Comparison of ENCODE assay signal across 1 cellular context in the genomic region with DNA sequence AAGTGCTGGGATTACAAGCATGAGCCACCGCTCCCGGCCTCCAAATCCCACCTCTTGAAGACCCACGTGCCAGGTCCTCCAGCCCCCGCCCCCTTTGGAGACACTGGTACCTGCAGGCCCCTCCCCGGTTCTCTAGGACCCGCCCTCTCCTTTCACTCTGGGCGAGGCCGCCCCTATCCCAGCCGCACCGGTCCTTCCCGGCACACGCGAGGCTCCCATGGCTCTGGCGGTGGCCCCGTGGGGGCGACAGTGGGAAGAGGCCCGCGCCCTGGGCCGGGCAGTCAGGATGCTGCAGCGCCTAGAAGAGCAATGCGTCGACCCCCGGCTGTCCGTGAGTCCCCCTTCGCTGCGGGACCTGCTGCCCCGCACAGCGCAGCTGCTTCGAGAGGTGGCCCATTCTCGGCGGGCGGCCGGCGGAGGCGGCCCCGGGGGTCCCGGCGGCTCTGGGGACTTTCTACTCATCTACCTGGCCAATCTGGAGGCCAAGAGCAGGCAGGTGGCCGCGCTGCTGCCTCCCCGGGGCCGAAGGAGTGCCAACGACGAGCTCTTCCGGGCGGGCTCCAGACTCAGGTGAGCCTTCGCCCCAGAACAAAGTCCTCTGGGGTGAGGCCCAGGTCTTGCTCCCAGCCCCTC.
TF ChIP-seq lines count a peak whose summit lies in the region.

Gene CBLC, plus strand, starts transcription at position 176 of the 633 bp plus-strand sequence. Its CDS starts 42 bp downstream, at position 218.

TF ChIP-seq in WTC11, 78 proteins besides CTCF, POLR2A, EP300 and RAD21 (continued from another document and continues in another):
- TF ChIP-seq MAX (CRISPR knock-in tag; IDR thresholded peaks at IDR 0.05): peak; percentile 86
- no peak for TF ChIP-seq ZNF317 (CRISPR knock-in tag; IDR thresholded peaks at IDR 0.05; ENCODE audit: borderline replicate concordance, low read depth)
- TF ChIP-seq, protein P1, sequence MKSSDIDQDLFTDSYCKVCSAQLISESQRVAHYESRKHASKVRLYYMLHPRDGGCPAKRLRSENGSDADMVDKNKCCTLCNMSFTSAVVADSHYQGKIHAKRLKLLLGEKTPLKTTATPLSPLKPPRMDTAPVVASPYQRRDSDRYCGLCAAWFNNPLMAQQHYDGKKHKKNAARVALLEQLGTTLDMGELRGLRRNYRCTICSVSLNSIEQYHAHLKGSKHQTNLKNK (CRISPR knock-in tag; IDR thresholded peaks at IDR 0.05): no peak
- TF ChIP-seq NR2C2 (CRISPR knock-in tag; IDR thresholded peaks at IDR 0.05): no peak
- TF ChIP-seq FOXP4 (CRISPR knock-in tag; IDR thresholded peaks at IDR 0.05): peak; percentile 68; the same call in 1 of the 2 replicates
- TF ChIP-seq TEAD4 (CRISPR knock-in tag; IDR thresholded peaks at IDR 0.05): no peak
- no peak for TF ChIP-seq ATF2 (CRISPR knock-in tag; IDR thresholded peaks at IDR 0.05; ENCODE audit: borderline replicate concordance, low read depth)
- TF ChIP-seq ZNF263 (CRISPR knock-in tag; IDR thresholded peaks at IDR 0.05; ENCODE audit: low read depth): no peak
- no peak for TF ChIP-seq MXD4 (CRISPR knock-in tag; IDR thresholded peaks at IDR 0.05; ENCODE audit: borderline replicate concordance)
- TF ChIP-seq ZNF232 (CRISPR knock-in tag; IDR thresholded peaks at IDR 0.05): no peak
- peak; percentile 55 for TF ChIP-seq SP1 (CRISPR knock-in tag; conservative IDR thresholded peaks at IDR 0.05)
- TF ChIP-seq ERG (CRISPR knock-in tag; IDR thresholded peaks at IDR 0.05): no peak
- TF ChIP-seq CREB1 (CRISPR knock-in tag; IDR thresholded peaks at IDR 0.05): no peak
- no peak for TF ChIP-seq ZNF396 (CRISPR knock-in tag; IDR thresholded peaks at IDR 0.05; ENCODE audit: borderline replicate concordance)
- TF ChIP-seq E2F1 (CRISPR knock-in tag; IDR thresholded peaks at IDR 0.05): no peak
- TF ChIP-seq ARID4B (CRISPR knock-in tag; IDR thresholded peaks at IDR 0.05; ENCODE audit: borderline replicate concordance): peak; percentile 84; the same call in 1 of the 2 replicates
- peak; percentile 52; the same call in 1 of the 2 replicates for TF ChIP-seq RELA (CRISPR knock-in tag; IDR thresholded peaks at IDR 0.05; ENCODE audit: borderline replicate concordance)
- TF ChIP-seq ETV6 (CRISPR knock-in tag; IDR thresholded peaks at IDR 0.05): peak; percentile 63; the same call in 1 of the 2 replicates
- TF ChIP-seq, protein P2, sequence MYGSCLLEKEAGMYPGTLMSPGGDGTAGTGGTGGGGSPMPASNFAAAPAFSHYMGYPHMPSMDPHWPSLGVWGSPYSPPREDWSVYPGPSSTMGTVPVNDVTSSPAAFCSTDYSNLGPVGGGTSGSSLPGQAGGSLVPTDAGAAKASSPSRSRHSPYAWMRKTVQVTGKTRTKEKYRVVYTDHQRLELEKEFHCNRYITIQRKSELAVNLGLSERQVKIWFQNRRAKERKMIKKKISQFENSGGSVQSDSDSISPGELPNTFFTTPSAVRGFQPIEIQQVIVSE (CRISPR knock-in tag; IDR thresholded peaks at IDR 0.05; ENCODE audit: borderline replicate concordance): no peak
- no peak for TF ChIP-seq NFATC4 (CRISPR knock-in tag; IDR thresholded peaks at IDR 0.05)
- TF ChIP-seq FOXJ3 (CRISPR knock-in tag; IDR thresholded peaks at IDR 0.05; ENCODE audit: borderline replicate concordance): no peak
- TF ChIP-seq, protein P3, sequence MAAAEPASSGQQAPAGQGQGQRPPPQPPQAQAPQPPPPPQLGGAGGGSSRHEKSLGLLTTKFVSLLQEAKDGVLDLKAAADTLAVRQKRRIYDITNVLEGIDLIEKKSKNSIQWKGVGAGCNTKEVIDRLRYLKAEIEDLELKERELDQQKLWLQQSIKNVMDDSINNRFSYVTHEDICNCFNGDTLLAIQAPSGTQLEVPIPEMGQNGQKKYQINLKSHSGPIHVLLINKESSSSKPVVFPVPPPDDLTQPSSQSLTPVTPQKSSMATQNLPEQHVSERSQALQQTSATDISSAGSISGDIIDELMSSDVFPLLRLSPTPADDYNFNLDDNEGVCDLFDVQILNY (CRISPR knock-in tag; IDR thresholded peaks at IDR 0.05): no peak
- no peak for TF ChIP-seq ELF4 (CRISPR knock-in tag; IDR thresholded peaks at IDR 0.05; ENCODE audit: low read depth)
- 0 out of 2 replicates have a peak, but pooled peaks have one; percentile 46 for TF ChIP-seq IRF1 (CRISPR knock-in tag; IDR thresholded peaks at IDR 0.05)
- TF ChIP-seq, protein P4, sequence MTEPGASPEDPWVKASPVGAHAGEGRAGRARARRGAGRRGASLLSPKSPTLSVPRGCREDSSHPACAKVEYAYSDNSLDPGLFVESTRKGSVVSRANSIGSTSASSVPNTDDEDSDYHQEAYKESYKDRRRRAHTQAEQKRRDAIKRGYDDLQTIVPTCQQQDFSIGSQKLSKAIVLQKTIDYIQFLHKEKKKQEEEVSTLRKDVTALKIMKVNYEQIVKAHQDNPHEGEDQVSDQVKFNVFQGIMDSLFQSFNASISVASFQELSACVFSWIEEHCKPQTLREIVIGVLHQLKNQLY (CRISPR knock-in tag; IDR thresholded peaks at IDR 0.05): no peak
- TF ChIP-seq TEAD1 (CRISPR knock-in tag; IDR thresholded peaks at IDR 0.05): peak; percentile 55; the same call in 1 of the 2 replicates
- no peak for TF ChIP-seq ZNF532 (CRISPR knock-in tag; IDR thresholded peaks at IDR 0.05; ENCODE audit: borderline replicate concordance)
- no peak for TF ChIP-seq ZSCAN18 (CRISPR knock-in tag; IDR thresholded peaks at IDR 0.05)
- TF ChIP-seq ZNF671 (CRISPR knock-in tag; IDR thresholded peaks at IDR 0.05): no peak
- TF ChIP-seq ATF1 (CRISPR knock-in tag; IDR thresholded peaks at IDR 0.05): no peak
- TF ChIP-seq ZNF138 (CRISPR knock-in tag; conservative IDR thresholded peaks at IDR 0.05): no peak
- no peak for TF ChIP-seq KAT7 (CRISPR knock-in tag; IDR thresholded peaks at IDR 0.05; ENCODE audit: borderline replicate concordance)
